Comparison of ENCODE assay signal across 8 cellular contexts in genomic region chr6:149862901-149863595, GRCh38. TPM values are rescaled to one million over a fixed set of nuclear protein-coding genes. Genes with fewer than 3 reads are reported as not detected.
A peak's percentile ranks its signal among the peaks of the same experiment; 100 is the strongest.
DNase-seq lines count a peak whose midpoint lies in the region; ATAC-seq lines count a peak whose summit lies in the region.

No MANE protein-coding gene starts in this region.

- DNase-seq in ELR (ENCODE audit: low read depth) = peak; percentile 81
- peak; percentile 89 for DNase-seq in GM23248
- DNase-seq in LoVo (ENCODE audit: low spot score) = peak; percentile 74
- DNase-seq in T1000 (lab: John Stamatoyannopoulos, UW) = peak; percentile 57
- no peak for DNase-seq in central memory CD8-positive, alpha-beta T cell (ENCODE audit: low spot score in 2 of 2)
- peak; percentile 77 for DNase-seq in iris pigment epithelial cell (ENCODE audit: low read depth)
- DNase-seq in DMS153 treated with DMSO at 0.1 percent for 48 hours (lab: John Stamatoyannopoulos, UW; ENCODE audit: unreplicated experiment) = no peak

- H3K79me2 ChIP-seq in GM23248 (ENCODE audit: insufficient read depth) = peaks cover 45% of the 10 kb centered on the region

- H3K27me3 Mint-ChIP-seq in central memory CD8-positive, alpha-beta T cell = peaks cover 13% of the 10 kb centered on the region

- H3K27me3 ChIP-seq in GM23248 (replicated peaks; ENCODE audit: insufficient read depth) = no peaks in the 10 kb centered on the region
- H3K27me3 ChIP-seq in skeletal muscle satellite cell (ENCODE audit: control insufficient read depth, insufficient read depth, low read length) = no peaks in the 10 kb centered on the region

- H3K4me1 Mint-ChIP-seq in central memory CD8-positive, alpha-beta T cell = peaks cover 6% of the 10 kb centered on the region

- H3K9me3 Mint-ChIP-seq in central memory CD8-positive, alpha-beta T cell = no peaks in the 10 kb centered on the region

- peak overlapping the region; percentile 64 for H3K4me3 Mint-ChIP-seq in central memory CD8-positive, alpha-beta T cell

- no peak overlapping the region for H3K27ac Mint-ChIP-seq in central memory CD8-positive, alpha-beta T cell (ENCODE audit: low read depth)

- H3K4me2 ChIP-seq in GM23248 (ENCODE audit: unreplicated experiment) (peak overlapping the region; percentile 92), skeletal muscle satellite cell (ENCODE audit: low read length) (peak overlapping the region; percentile 97)

- H2AFZ ChIP-seq in GM23248 = peak overlapping the region; percentile 81

- peak; percentile 10 for ATAC-seq in central memory CD8-positive, alpha-beta T cell (replicated peaks; ENCODE audit: extremely low read depth, poor library complexity, severe bottlenecking)

- no peaks in the 10 kb centered on the region for H3K9me3 ChIP-seq in GM23248 (ENCODE audit: low read depth)
- H3K9me3 ChIP-seq in skeletal muscle satellite cell (replicated peaks; ENCODE audit: low read length) = no peaks in the 10 kb centered on the region

- H3K9ac ChIP-seq in GM23248 (peak overlapping the region; percentile 94), skeletal muscle satellite cell (ENCODE audit: low read depth, low read length) (peak overlapping the region; percentile 83)

- H3F3A ChIP-seq in GM23248 (ENCODE audit: insufficient read depth) = peaks cover 25% of the 10 kb centered on the region

- H3K36me3 ChIP-seq in GM23248 (ENCODE audit: low read depth) (no peaks in the 10 kb centered on the region), skeletal muscle satellite cell (ENCODE audit: insufficient read depth, low read length) (no peaks in the 10 kb centered on the region)

- H3K4me1 ChIP-seq in GM23248 (ENCODE audit: insufficient read depth) (peaks cover 39% of the 10 kb centered on the region), skeletal muscle satellite cell (ENCODE audit: control insufficient read depth, insufficient read depth, low read length) (peaks cover 46% of the 10 kb centered on the region)

- H3K27ac ChIP-seq in GM23248 = peak overlapping the region; percentile 95

- H3K36me3 Mint-ChIP-seq in central memory CD8-positive, alpha-beta T cell (ENCODE audit: insufficient read depth) = peaks cover 4% of the 10 kb centered on the region

- H3K9me2 ChIP-seq in GM23248 (ENCODE audit: insufficient read depth) = no peaks in the 10 kb centered on the region

- in situ Hi-C loops in GM23248 (cut with MboI) = no loop called here

- H3K4me3 ChIP-seq in GM23248 (peak overlapping the region; percentile 77), skeletal muscle satellite cell (ENCODE audit: low read length) (peak overlapping the region; percentile 72)

- WGBS in GM23248 (ENCODE audit: low coverage in 1 of 2, low lambda C conversion rate in 2 of 2, missing lambda C conversion rate in 2 of 2), 2 experiments = 1% methylated on average over 46 to 53 of the region's 54 CpGs

- H4K20me1 ChIP-seq in GM23248 (ENCODE audit: insufficient read depth) = no peaks in the 10 kb centered on the region

RNA-seq across cellular contexts. Expression of gene LRP11, which starts 1.1 kb away (rescaled TPM):
- 108 and 168 TPM in 2 replicates for total RNA-seq in GM23248 (2014; rRNA removed; shearing (Covaris generic))
- 44.9 and 50.3 TPM in 2 replicates for polyA plus RNA-seq in GM23248 (2016; fragmentation: Nextera tagmentation; extraction: Ambion mirVana)
- 30.6 and 34.7 TPM in 2 replicates for total RNA-seq in skeletal muscle satellite cell (2012; rRNA removed)

RNA-seq across cellular contexts. Expression of gene RAET1E, which starts 34.9 kb away (rescaled TPM):
- total RNA-seq in GM23248 (2014; rRNA removed; shearing (Covaris generic)) = 8.6 and 10.4 TPM in 2 replicates
- 8.1 and 8.8 TPM in 2 replicates for polyA plus RNA-seq in GM23248 (2016; fragmentation: Nextera tagmentation; extraction: Ambion mirVana)
- total RNA-seq in skeletal muscle satellite cell (2012; rRNA removed) = 1.1 and 3.5 TPM in 2 replicates

RNA-seq across cellular contexts. Expression of gene RAET1G, which starts 59.9 kb away (rescaled TPM):
- 5.2 and 8.9 TPM in 2 replicates for total RNA-seq in GM23248 (2014; rRNA removed; shearing (Covaris generic))
- 15.5 and 15.8 TPM in 2 replicates for polyA plus RNA-seq in GM23248 (2016; fragmentation: Nextera tagmentation; extraction: Ambion mirVana)
- 0.22 and 1.0 TPM in 2 replicates for total RNA-seq in skeletal muscle satellite cell (2012; rRNA removed)

Comparison
In these comparisons a context has a peak if more than half of its experiments do, and no peak if none do; other contexts are left out.
1. DNase-seq: peak in ELR (single experiment), GM23248 (single experiment), LoVo (single experiment), T1000 (single experiment) and iris pigment epithelial cell (single experiment); none in central memory CD8-positive, alpha-beta T cell (0 of 2) and DMS153 treated with DMSO at 0.1 percent for 48 hours (single experiment).